8 cellular contexts compared by ENCODE assay signal in genomic region chr12:54379401-54380201, GRCh38. TPM values are rescaled to one million over a fixed set of nuclear protein-coding genes. Genes with fewer than 3 reads are reported as not detected.
DNase-seq lines count a peak whose midpoint lies in the region; ATAC-seq and TF ChIP-seq lines count a peak whose summit lies in the region.

No MANE protein-coding gene starts in this region.

- H3K27me3 ChIP-seq in Peyer's patch = no peaks in the 10 kb centered on the region

- H3K27me3 Mint-ChIP-seq in activated T-helper 2 cell treated with anti-CD3 and anti-CD28 coated beads, Interferon-gamma antibody, Interleukin-2, Interleukin-4, amounts not matched to agents 10 μg/mL and 5 μg/mL and 100 μg/mL, durations not matched to agents 14 hours and 24 hours and 36 hours (ENCODE audit: low read depth) = peaks cover 12% of the 10 kb centered on the region
- H3K27me3 Mint-ChIP-seq in nephron (ENCODE audit: low read depth) = peaks cover 6% of the 10 kb centered on the region
- no peaks in the 10 kb centered on the region for H3K27me3 Mint-ChIP-seq in stimulated activated naive B cell treated with anti-CD40 and anti-IgM and Interleukin-4, amounts not matched to agents 10 μg/mL and 1 μg/mL and 100 μg/mL, for 72 hours

- no peak for TF ChIP-seq POLR2A in Peyer's patch (IDR thresholded peaks at IDR 0.05)

- no peaks in the 10 kb centered on the region for H3K36me3 ChIP-seq in Peyer's patch

- 0 out of 2 replicates have a peak, but pooled peaks have one; percentile 21 for TF ChIP-seq EP300 in Ishikawa (IDR thresholded peaks at IDR 0.05; ENCODE audit: borderline replicate concordance)

- H3K4me3 ChIP-seq in Peyer's patch = peak overlapping the region; percentile 6 to 56 (median 44)
- peak overlapping the region; percentile 59 for H3K4me3 ChIP-seq in fibroblast of pulmonary artery (replicated peaks; ENCODE audit: low read depth, low read length)

- H3K27ac ChIP-seq in C4-2B (peak overlapping the region; percentile 57), Peyer's patch (peak overlapping the region; percentile 39 to 65 (median 60))

- H3K27ac Mint-ChIP-seq in activated T-helper 2 cell treated with anti-CD3 and anti-CD28 coated beads, Interferon-gamma antibody, Interleukin-2, Interleukin-4, amounts not matched to agents 10 μg/mL and 5 μg/mL and 100 μg/mL, durations not matched to agents 14 hours and 24 hours and 36 hours = no peak overlapping the region
- peak overlapping the region in 1 of 3 experiments; percentile 9 for H3K27ac Mint-ChIP-seq in nephron
- H3K27ac Mint-ChIP-seq in stimulated activated naive B cell treated with anti-CD40 and anti-IgM and Interleukin-4, amounts not matched to agents 10 μg/mL and 1 μg/mL and 100 μg/mL, for 72 hours = peak overlapping the region; percentile 7

- intact Hi-C loops in activated T-helper 2 cell treated with anti-CD3 and anti-CD28 coated beads, Interferon-gamma antibody, Interleukin-2, Interleukin-4, amounts not matched to agents 10 μg/mL and 5 μg/mL and 100 μg/mL, durations not matched to agents 14 hours and 24 hours and 36 hours (cut with micrococcal nuclease) = loop anchor here (1.0 to 10.0 kb wide), 3 partner anchors 11 to 365 kb away; no protein-coding TSS in a partner anchor

- TF ChIP-seq RAD21 in Ishikawa (IDR thresholded peaks at IDR 0.05; ENCODE audit: low read depth) = peak; percentile 98

- no peaks in the 10 kb centered on the region for H3K36me3 Mint-ChIP-seq in activated T-helper 2 cell treated with anti-CD3 and anti-CD28 coated beads, Interferon-gamma antibody, Interleukin-2, Interleukin-4, amounts not matched to agents 10 μg/mL and 5 μg/mL and 100 μg/mL, durations not matched to agents 14 hours and 24 hours and 36 hours (ENCODE audit: low read depth)
- H3K36me3 Mint-ChIP-seq in nephron (ENCODE audit: low read depth) = no peaks in the 10 kb centered on the region
- no peaks in the 10 kb centered on the region for H3K36me3 Mint-ChIP-seq in stimulated activated naive B cell treated with anti-CD40 and anti-IgM and Interleukin-4, amounts not matched to agents 10 μg/mL and 1 μg/mL and 100 μg/mL, for 72 hours

- peak; percentile 100 for TF ChIP-seq CTCF in C4-2B (conservative IDR thresholded peaks at IDR 0.05)
- peak; percentile 92 to 100 (median 100) for TF ChIP-seq CTCF in Peyer's patch (IDR thresholded peaks at IDR 0.05)
- TF ChIP-seq CTCF in fibroblast of pulmonary artery (IDR thresholded peaks at IDR 0.05; ENCODE audit: low read length, missing control alignments) = no peak
- TF ChIP-seq CTCF in nephron (IDR thresholded peaks at IDR 0.05; ENCODE audit: unreplicated experiment in 3 of 3) = peak; percentile 100

- peak; percentile 67 for ATAC-seq in GM21360 (IDR thresholded peaks at IDR 0.05; ENCODE audit: unreplicated experiment)
- peak; percentile 82 to 84 for ATAC-seq in stimulated activated naive B cell treated with anti-CD40 and anti-IgM and Interleukin-4, amounts not matched to agents 10 μg/mL and 1 μg/mL and 100 μg/mL, for 72 hours (replicated peaks)

- no peaks in the 10 kb centered on the region for H3K9me3 Mint-ChIP-seq in activated T-helper 2 cell treated with anti-CD3 and anti-CD28 coated beads, Interferon-gamma antibody, Interleukin-2, Interleukin-4, amounts not matched to agents 10 μg/mL and 5 μg/mL and 100 μg/mL, durations not matched to agents 14 hours and 24 hours and 36 hours
- no peaks in the 10 kb centered on the region for H3K9me3 Mint-ChIP-seq in nephron
- H3K9me3 Mint-ChIP-seq in stimulated activated naive B cell treated with anti-CD40 and anti-IgM and Interleukin-4, amounts not matched to agents 10 μg/mL and 1 μg/mL and 100 μg/mL, for 72 hours = no peaks in the 10 kb centered on the region

- peak; percentile 89 to 95 (median 94) for DNase-seq in Peyer's patch
- peak; percentile 83 for DNase-seq in activated T-helper 2 cell treated with anti-CD3 and anti-CD28 coated beads, Interferon-gamma antibody, Interleukin-2, Interleukin-4, amounts not matched to agents 10 μg/mL and 5 μg/mL and 100 μg/mL, durations not matched to agents 14 hours and 24 hours and 36 hours (ENCODE audit: low spot score)
- DNase-seq in fibroblast of pulmonary artery (ENCODE audit: low read depth) = peak; percentile 87
- peak; percentile 79 for DNase-seq in stimulated activated naive B cell treated with anti-CD40 and anti-IgM and Interleukin-4, amounts not matched to agents 10 μg/mL and 1 μg/mL and 100 μg/mL, for 72 hours

- peaks cover 11% of the 10 kb centered on the region for H3K4me1 Mint-ChIP-seq in activated T-helper 2 cell treated with anti-CD3 and anti-CD28 coated beads, Interferon-gamma antibody, Interleukin-2, Interleukin-4, amounts not matched to agents 10 μg/mL and 5 μg/mL and 100 μg/mL, durations not matched to agents 14 hours and 24 hours and 36 hours (ENCODE audit: low read depth)
- peaks cover 43% of the 10 kb centered on the region for H3K4me1 Mint-ChIP-seq in nephron
- H3K4me1 Mint-ChIP-seq in stimulated activated naive B cell treated with anti-CD40 and anti-IgM and Interleukin-4, amounts not matched to agents 10 μg/mL and 1 μg/mL and 100 μg/mL, for 72 hours = peaks cover 36% of the 10 kb centered on the region in 2 donors

- peak overlapping the region; percentile 65 for H3K4me3 Mint-ChIP-seq in activated T-helper 2 cell treated with anti-CD3 and anti-CD28 coated beads, Interferon-gamma antibody, Interleukin-2, Interleukin-4, amounts not matched to agents 10 μg/mL and 5 μg/mL and 100 μg/mL, durations not matched to agents 14 hours and 24 hours and 36 hours (ENCODE audit: low read depth)
- peak overlapping the region; percentile 81 to 87 (median 85) for H3K4me3 Mint-ChIP-seq in nephron
- peak overlapping the region; percentile 60 to 61 for H3K4me3 Mint-ChIP-seq in stimulated activated naive B cell treated with anti-CD40 and anti-IgM and Interleukin-4, amounts not matched to agents 10 μg/mL and 1 μg/mL and 100 μg/mL, for 72 hours

- peaks cover 0 to 9% (median 4%) of the 10 kb centered on the region in 4 donors for H3K4me1 ChIP-seq in Peyer's patch

- no peaks in the 10 kb centered on the region for H3K9me3 ChIP-seq in Peyer's patch

TF ChIP-seq in Ishikawa, 13 proteins besides CTCF, POLR2A, EP300 and RAD21 (continues in another document):
- TF ChIP-seq REST (IDR thresholded peaks at IDR 0.05; ENCODE audit: low read depth) (no peak), YY1 (IDR thresholded peaks at IDR 0.05; ENCODE audit: low read depth) (peak; percentile 77), USF1 (IDR thresholded peaks at IDR 0.05) (no peak), NFIC (IDR thresholded peaks at IDR 0.05) (peak; percentile 5; the same call in 1 of the 2 replicates), TCF12 (IDR thresholded peaks at IDR 0.05; ENCODE audit: low read depth) (no peak; the same call in 1 of the 2 replicates), CREB1 (IDR thresholded peaks at IDR 0.05; ENCODE audit: low read depth) (no peak), TAF1 (IDR thresholded peaks at IDR 0.05; ENCODE audit: low read depth) (peak; percentile 43; the same call in 1 of the 2 replicates), FOXM1 (IDR thresholded peaks at IDR 0.05; ENCODE audit: borderline replicate concordance, low read depth) (peak; percentile 60)

RNA-seq across cellular contexts. Expression of gene ZNF385A, which starts 4.9 kb away (rescaled TPM):
- 10 to 100 TPM in 2 of 4 donors, 1 to 10 TPM in 2; 7.3 to 28.1 (median 9.7) TPM for total RNA-seq in Peyer's patch
- 0.60 and 0.78 TPM in 2 replicates for total RNA-seq in activated T-helper 2 cell treated with anti-CD3 and anti-CD28 coated beads, Interferon-gamma antibody, Interleukin-2, Interleukin-4, amounts not matched to agents 10 μg/mL and 5 μg/mL and 100 μg/mL, durations not matched to agents 14 hours and 24 hours and 36 hours

RNA-seq across cellular contexts. Expression of gene GPR84, which starts 15.3 kb away (rescaled TPM):
- total RNA-seq in Peyer's patch = not detected
- total RNA-seq in activated T-helper 2 cell treated with anti-CD3 and anti-CD28 coated beads, Interferon-gamma antibody, Interleukin-2, Interleukin-4, amounts not matched to agents 10 μg/mL and 5 μg/mL and 100 μg/mL, durations not matched to agents 14 hours and 24 hours and 36 hours = 1.8 and 2.3 TPM in 2 replicates

RNA-seq across cellular contexts. Expression of gene ITGA5, which starts 39.5 kb away (rescaled TPM):
- total RNA-seq in Peyer's patch = 10 to 100 TPM; 21.0 to 78.4 (median 44.5) TPM
- total RNA-seq in activated T-helper 2 cell treated with anti-CD3 and anti-CD28 coated beads, Interferon-gamma antibody, Interleukin-2, Interleukin-4, amounts not matched to agents 10 μg/mL and 5 μg/mL and 100 μg/mL, durations not matched to agents 14 hours and 24 hours and 36 hours = 41.4 and 41.5 TPM in 2 replicates

RNA-seq across cellular contexts. Expression of gene COPZ1, which starts 54.7 kb away (rescaled TPM):
- total RNA-seq in Peyer's patch = 10 to 100 TPM; 42.4 to 66.9 (median 54.2) TPM
- total RNA-seq in activated T-helper 2 cell treated with anti-CD3 and anti-CD28 coated beads, Interferon-gamma antibody, Interleukin-2, Interleukin-4, amounts not matched to agents 10 μg/mL and 5 μg/mL and 100 μg/mL, durations not matched to agents 14 hours and 24 hours and 36 hours = 108 and 109 TPM in 2 replicates

Comparison
In these comparisons a context has a peak if more than half of its experiments do, and no peak if none do; other contexts are left out.
1. Peak in every context shown above with its lines: DNase-seq, ATAC-seq, H3K4me3 ChIP-seq and H3K27ac ChIP-seq.